8 cellular contexts compared by ENCODE assay signal in genomic region chr6:149566372-149567193, GRCh38. TPM values are rescaled to one million over a fixed set of nuclear protein-coding genes. Genes with fewer than 3 reads are reported as not detected.
A peak's percentile ranks its signal among the peaks of the same experiment; 100 is the strongest.
DNase-seq lines count a peak whose midpoint lies in the region; ATAC-seq, FAIRE-seq and TF ChIP-seq lines count a peak whose summit lies in the region.

GINM1 (plus strand) TSS chr6:149566375; CDS start chr6:149566415, 40 bp downstream.

- no peaks in the 10 kb centered on the region for H3K36me3 ChIP-seq in CD8-positive, alpha-beta T cell (ENCODE audit: insufficient read depth, low read length)
- H3K36me3 ChIP-seq in SJCRH30 (no peaks in the 10 kb centered on the region), pancreas (no peaks in the 10 kb centered on the region), urinary bladder (ENCODE audit: insufficient read depth) (no peaks in the 10 kb centered on the region)

- peaks cover 2% of the 10 kb centered on the region for H3K36me3 Mint-ChIP-seq in CD8-positive, alpha-beta T cell
- no peaks in the 10 kb centered on the region for H3K36me3 Mint-ChIP-seq in activated naive CD8-positive, alpha-beta T cell

- peak within 1 kb of the TSS; percentile 75 for H3K27ac ChIP-seq in CD8-positive, alpha-beta T cell (ENCODE audit: low read depth, low read length)
- H3K27ac ChIP-seq in SJCRH30, result peak within 1 kb of the TSS; percentile 66
- peak within 1 kb of the TSS; percentile 85 to 97 (median 92) for H3K27ac ChIP-seq in pancreas
- H3K27ac ChIP-seq in urinary bladder (ENCODE audit: low read depth), result peak within 1 kb of the TSS; percentile 74

- CTCF ChIA-PET in CD8-positive, alpha-beta T cell (lab: Charles Lee), result interaction anchor here (1.3 to 2.8 kb wide), 2 partner anchors 18 to 20 kb away, joined by 3 to 18 read pairs; partner anchors contain the start of gene PPIL4

- POLR2A ChIA-PET in CD8-positive, alpha-beta T cell (lab: Charles Lee), result interaction anchor here (0.6 to 1.9 kb wide), 7 partner anchors 20 to 182 kb away, joined by 3 to 15 read pairs (median 4); partner anchors contain the start of genes LATS1 and PPIL4

- H3K4me1 ChIP-seq in CD8-positive, alpha-beta T cell (ENCODE audit: insufficient read depth, low read length), result peaks cover 7% of the 10 kb centered on the region
- H3K4me1 ChIP-seq in SJCRH30 (no peaks in the 10 kb centered on the region; the same call in none of the 2 replicates), pancreas (peaks cover 0 to 6% (median 0%) of the 10 kb centered on the region in 3 donors), urinary bladder (ENCODE audit: insufficient read depth) (no peaks in the 10 kb centered on the region)

- peak; percentile 11 to 55 (median 42) for DNase-seq in CD8-positive, alpha-beta T cell
- DNase-seq in SJCRH30 (peak; percentile 47 to 50), head of caudate nucleus (peak in 40 of 42 donors; percentile 7 to 74 (median 42)), pancreas (peak; percentile 43 to 85 (median 61))

- H3K4me1 Mint-ChIP-seq in CD8-positive, alpha-beta T cell (ENCODE audit: low read depth), result peaks cover 21% of the 10 kb centered on the region
- H3K4me1 Mint-ChIP-seq in activated naive CD8-positive, alpha-beta T cell (ENCODE audit: low read depth), result peaks cover 23% of the 10 kb centered on the region

- peak; percentile 14 for ATAC-seq in CD8-positive, alpha-beta T cell
- ATAC-seq in GM19372 (IDR thresholded peaks at IDR 0.05; ENCODE audit: low read depth, unreplicated experiment), result peak; percentile 24
- peak; percentile 17 for ATAC-seq in HG03571 (IDR thresholded peaks at IDR 0.05; ENCODE audit: unreplicated experiment)
- peak; percentile 45 to 67 (median 62) for ATAC-seq in pancreas

- H3K9me3 Mint-ChIP-seq in CD8-positive, alpha-beta T cell, result no peaks in the 10 kb centered on the region
- H3K9me3 Mint-ChIP-seq in activated naive CD8-positive, alpha-beta T cell (ENCODE audit: low read depth), result no peaks in the 10 kb centered on the region

- H3K9me3 ChIP-seq in CD8-positive, alpha-beta T cell (ENCODE audit: low read length), result no peaks in the 10 kb centered on the region
- H3K9me3 ChIP-seq in SJCRH30 (replicated peaks) (no peaks in the 10 kb centered on the region), pancreas (no peaks in the 10 kb centered on the region)

- TF ChIP-seq CTCF in CD8-positive, alpha-beta T cell (IDR thresholded peaks at IDR 0.05), result no peak
- no peak for TF ChIP-seq CTCF in pancreas (IDR thresholded peaks at IDR 0.05)

- no peak for FAIRE-seq in pancreas (lab: Jason Lieb, UNC)

- H3K27me3 Mint-ChIP-seq in CD8-positive, alpha-beta T cell (ENCODE audit: low read depth), result no peaks in the 10 kb centered on the region
- no peaks in the 10 kb centered on the region for H3K27me3 Mint-ChIP-seq in activated naive CD8-positive, alpha-beta T cell

- 0% methylated on average over 76 to 85 of the region's 85 CpGs for WGBS in pancreas, 2 donors
- under 1% methylated on average over 85 of the region's 85 CpGs for WGBS in urinary bladder

- H3K4me3 ChIP-seq in CD8-positive, alpha-beta T cell (ENCODE audit: low read depth, low read length), result peak within 1 kb of the TSS; percentile 84
- H3K4me3 ChIP-seq in SJCRH30 (peak within 1 kb of the TSS; percentile 95), pancreas (peak within 1 kb of the TSS; percentile 61 to 96 (median 87)), urinary bladder (ENCODE audit: low read depth, low read length) (peak within 1 kb of the TSS; percentile 83)

- peak within 1 kb of the TSS; percentile 95 for H3K27ac Mint-ChIP-seq in CD8-positive, alpha-beta T cell
- peak within 1 kb of the TSS; percentile 94 for H3K27ac Mint-ChIP-seq in activated naive CD8-positive, alpha-beta T cell

- H3K27me3 ChIP-seq in CD8-positive, alpha-beta T cell (ENCODE audit: insufficient read depth, low read length), result no peaks in the 10 kb centered on the region
- no peaks in the 10 kb centered on the region for H3K27me3 ChIP-seq in SJCRH30
- H3K27me3 ChIP-seq in pancreas, result no peaks in the 10 kb centered on the region

- H3K4me3 Mint-ChIP-seq in CD8-positive, alpha-beta T cell, result peak within 1 kb of the TSS; percentile 88
- H3K4me3 Mint-ChIP-seq in activated naive CD8-positive, alpha-beta T cell, result peak within 1 kb of the TSS; percentile 93

- intact Hi-C loops in CD8-positive, alpha-beta T cell (cut with DNase I, micrococcal nuclease), result loop anchor here (1.0 to 10.0 kb wide), 9 partner anchors 20 to 1818 kb away; partner anchors contain the start of genes KATNA1 (in 2 of the 2), NUP43 (in 2 of the 2), LATS1 (in 1 of the 2) and PCMT1 (in 1 of the 2)
- intact Hi-C loops in head of caudate nucleus (cut with DNase I) (loop anchor here (5.0 to 10.0 kb wide), 2 partner anchors 81 to 298 kb away; partner anchors contain the start of genes KATNA1 and LRP11), pancreas (cut with DNase I) (no loop called here)

RNA-seq across cellular contexts. Expression of gene GINM1, which starts in this region (rescaled TPM):
- total RNA-seq in CD8-positive, alpha-beta T cell, result 10 to 100 TPM; 32.7 to 35.2 TPM
- 32.6 and 35.1 TPM in 2 replicates for total RNA-seq in SJCRH30 (2014; rRNA removed; shearing (Covaris generic))
- total RNA-seq in pancreas (10 to 100 TPM; 17.7 to 24.8 (median 22.6) TPM), urinary bladder (80.8 TPM)
- polyA plus RNA-seq in pancreas (10 to 100 TPM; 10.6 to 31.6 TPM), urinary bladder (73.5 TPM)

Comparison
In these comparisons a context has a peak if more than half of its experiments do, and no peak if none do; other contexts are left out.
1. Peak in every context shown above with its lines: DNase-seq, ATAC-seq, H3K4me3 ChIP-seq and H3K27ac ChIP-seq.
2. intact Hi-C loops: an anchor here in CD8-positive, alpha-beta T cell (1.0 to 10.0 kb wide) and head of caudate nucleus (5.0 to 10.0 kb wide); none called in pancreas.